In genomic region chr18:76506974-76507764, GRCh38 we compare ENCODE assay signal across 17 cellular contexts. TPM values are rescaled to one million over a fixed set of nuclear protein-coding genes. Genes with fewer than 3 reads are reported as not detected.
A peak's percentile ranks its signal among the peaks of the same experiment; 100 is the strongest.
DNase-seq lines count a peak whose midpoint lies in the region; ATAC-seq, FAIRE-seq and TF ChIP-seq lines count a peak whose summit lies in the region.
"Had no signal": no experiment of that assay in that cellular context is flagged by ENCODE, and none has a peak within 500 bp of the region (broad histone marks: within the 10 kb centered on the region; RNA-seq: fewer than 3 reads in every experiment).

No MANE protein-coding gene starts in this region.

- no peaks in the 10 kb centered on the region for H4K20me1 ChIP-seq in HepG2 (ENCODE audit: insufficient read depth, low read length)
- H4K20me1 ChIP-seq: BLaER1 treated with 17β-estradiol and CSF1 and Interleukin-3, amounts not matched to agents 10 nM and 100 nM had no signal

- no peak overlapping the region for H3K4me3 ChIP-seq in HepG2 (replicated peaks in 1 of 3; ENCODE audit: insufficient read depth in 1 of 3, low read depth in 2 of 3, low read length in 3 of 3)
- H3K4me3 ChIP-seq in right lobe of liver: no peak overlapping the region
- H3K4me3 ChIP-seq in neutrophil (ENCODE audit: low read depth in 1 of 2, low read length in 1 of 2): peak overlapping the region in 1 of 2 experiments; percentile 12
- H3K4me3 ChIP-seq in MG63: no peak overlapping the region
- H3K4me3 ChIP-seq: BLaER1 treated with 17β-estradiol and CSF1 and Interleukin-3, amounts not matched to agents 10 nM and 100 nM; GM12878 had no signal

- no peak for DNase-seq in HepG2 (ENCODE audit: low spot score)
- no peak for DNase-seq in right lobe of liver
- no peak for DNase-seq in endothelial cell (ENCODE audit: low spot score)
- no peak for DNase-seq in NCI-H1417 treated with DMSO at 0.1 percent for 48 hours (lab: John Stamatoyannopoulos, UW)
- no peak for DNase-seq in NCI-H2171 treated with DMSO at 0.1 percent for 48 hours (lab: John Stamatoyannopoulos, UW)
- DNase-seq in MG63: no peak
- DNase-seq: ACHN; CD4-positive, CD25-positive, alpha-beta regulatory T cell; DMS 273 treated with DMSO at 0.1 percent for 48 hours; DMS79; GOT3; H9 had no signal

- H3K9me3 ChIP-seq in HepG2 (ENCODE audit: low read length): no peaks in the 10 kb centered on the region
- no peaks in the 10 kb centered on the region for H3K9me3 ChIP-seq in right lobe of liver
- H3K9me3 ChIP-seq in neutrophil: no peaks in the 10 kb centered on the region
- H3K9me3 ChIP-seq in MG63: no peaks in the 10 kb centered on the region
- H3K9me3 ChIP-seq: BLaER1 treated with 17β-estradiol and CSF1 and Interleukin-3, amounts not matched to agents 10 nM and 100 nM had no signal

- intact Hi-C loops in HepG2 (cut with micrococcal nuclease; ENCODE audit: unreplicated experiment) (no loop called here), right lobe of liver (cut with DNase I) (no loop called here)

- peak; percentile 46; the same call in 2 of the 3 replicates for ATAC-seq in HepG2
- no peak for ATAC-seq in right lobe of liver
- ATAC-seq: GM12878 had no signal

- TF ChIP-seq RAD21 in HepG2 (CRISPR knock-in tag; IDR thresholded peaks at IDR 0.05): no peak

- FAIRE-seq in HepG2 (lab: Jason Lieb, UNC): no peak
- FAIRE-seq: GM12878, GM18507 had no signal

- no peaks in the 10 kb centered on the region for H3K36me3 ChIP-seq in HepG2 (replicated peaks in 1 of 2; ENCODE audit: control insufficient read depth in 1 of 2, insufficient read depth in 2 of 2, low read length in 2 of 2)
- H3K36me3 ChIP-seq in right lobe of liver: no peaks in the 10 kb centered on the region
- H3K36me3 ChIP-seq in neutrophil: no peaks in the 10 kb centered on the region
- no peaks in the 10 kb centered on the region for H3K36me3 ChIP-seq in MG63
- H3K36me3 ChIP-seq: BLaER1 treated with 17β-estradiol and CSF1 and Interleukin-3, amounts not matched to agents 10 nM and 100 nM had no signal

- TF ChIP-seq POLR2A in HepG2 (IDR thresholded peaks at IDR 0.05; ENCODE audit: insufficient read depth in 1 of 2, low read depth in 2 of 2, low read length in 2 of 2) (no peak), right lobe of liver (IDR thresholded peaks at IDR 0.05) (no peak)

- no peak overlapping the region for H3K27ac ChIP-seq in HepG2 (ENCODE audit: extremely low read length, insufficient read depth, low read length)
- H3K27ac ChIP-seq in right lobe of liver: no peak overlapping the region
- peak overlapping the region; percentile 86 for H3K27ac ChIP-seq in neutrophil
- H3K27ac ChIP-seq: BLaER1 treated with 17β-estradiol and CSF1 and Interleukin-3, amounts not matched to agents 10 nM and 100 nM had no signal

- POLR2A ChIA-PET in HepG2 (lab: Yijun Ruan, JAX): no interaction called here

- BruUV-seq in HepG2 (replicated peaks; lab: Mats Ljungman, UMichigan): no TSS peak

- no peak for TF ChIP-seq CTCF in HepG2 (CRISPR knock-in tag; IDR thresholded peaks at IDR 0.05)
- TF ChIP-seq CTCF in right lobe of liver (IDR thresholded peaks at IDR 0.05): no peak
- TF ChIP-seq CTCF in endothelial cell (IDR thresholded peaks at IDR 0.05; ENCODE audit: unreplicated experiment): no peak
- no peak for TF ChIP-seq CTCF in neutrophil (IDR thresholded peaks at IDR 0.05)

- WGBS in HepG2 (ENCODE audit: low lambda C conversion rate): 55% methylated on average over 18 of the region's 21 CpGs
- WGBS in right lobe of liver (ENCODE audit: insufficient coverage, low coverage, low lambda C conversion rate, missing lambda C conversion rate): 89% methylated on average over 14 of the region's 21 CpGs

- H3K27ac Mint-ChIP-seq in endothelial cell (ENCODE audit: unreplicated experiment): no peak overlapping the region
- H3K27ac Mint-ChIP-seq: CD4-positive, CD25-positive, alpha-beta regulatory T cell; H9; IgD-negative memory B cell had no signal

- H3K4me3 Mint-ChIP-seq in endothelial cell (ENCODE audit: unreplicated experiment): peak overlapping the region; percentile 31
- H3K4me3 Mint-ChIP-seq: CD4-positive, CD25-positive, alpha-beta regulatory T cell; H9; IgD-negative memory B cell had no signal

- in situ Hi-C loops in HepG2 (cut with HindIII; ENCODE audit: extremely low pct_ligation_motif_present, low pct_unique_long_range_greater_than_20kb): no loop called here

- H3K4me1 Mint-ChIP-seq in endothelial cell (ENCODE audit: unreplicated experiment): peaks cover 3% of the 10 kb centered on the region
- H3K4me1 Mint-ChIP-seq: CD4-positive, CD25-positive, alpha-beta regulatory T cell; IgD-negative memory B cell had no signal

- no peak overlapping the region for H3K9ac ChIP-seq in HepG2 (ENCODE audit: insufficient read depth, low read depth, low read length)
- H3K9ac ChIP-seq: BLaER1 treated with 17β-estradiol and CSF1 and Interleukin-3, amounts not matched to agents 10 nM and 100 nM had no signal

- H3K79me2 ChIP-seq in HepG2 (ENCODE audit: insufficient read depth, low read length): no peaks in the 10 kb centered on the region

- no peaks in the 10 kb centered on the region for H3K36me3 Mint-ChIP-seq in endothelial cell (ENCODE audit: low read depth, unreplicated experiment)
- H3K36me3 Mint-ChIP-seq: CD4-positive, CD25-positive, alpha-beta regulatory T cell; IgD-negative memory B cell had no signal

- no peak overlapping the region for H3K4me2 ChIP-seq in HepG2 (ENCODE audit: low read depth, low read length)
- H3K4me2 ChIP-seq: BLaER1 treated with 17β-estradiol and CSF1 and Interleukin-3, amounts not matched to agents 10 nM and 100 nM had no signal

- no peaks in the 10 kb centered on the region for H3K9me3 Mint-ChIP-seq in endothelial cell (ENCODE audit: unreplicated experiment)
- H3K9me3 Mint-ChIP-seq: CD4-positive, CD25-positive, alpha-beta regulatory T cell; H9; IgD-negative memory B cell had no signal

- no peaks in the 10 kb centered on the region for H3K27me3 Mint-ChIP-seq in endothelial cell (ENCODE audit: unreplicated experiment)

- no peak overlapping the region for H2AFZ ChIP-seq in HepG2 (ENCODE audit: low read length)

- TF ChIP-seq EP300 in HepG2 (IDR thresholded peaks at IDR 0.05; ENCODE audit: low read depth in 2 of 2, low read length in 2 of 2) (no peak), HepG2 (CRISPR knock-in tag; IDR thresholded peaks at IDR 0.05; ENCODE audit: borderline replicate concordance) (no peak)

- CTCF ChIA-PET in HepG2 (lab: Yijun Ruan, JAX; ENCODE audit: low intra/inter-chr PET ratio, low total read pairs): no interaction called here

- peaks cover 1 to 18% of the 10 kb centered on the region in 2 experiments; a peak in 2 of 5 replicates for H3K27me3 ChIP-seq in HepG2 (ENCODE audit: control insufficient read depth in 1 of 2, insufficient read depth in 2 of 2, low read length in 2 of 2)
- no peaks in the 10 kb centered on the region for H3K27me3 ChIP-seq in right lobe of liver
- H3K27me3 ChIP-seq in neutrophil: no peaks in the 10 kb centered on the region
- H3K27me3 ChIP-seq in MG63: no peaks in the 10 kb centered on the region
- H3K27me3 ChIP-seq: BLaER1 treated with 17β-estradiol and CSF1 and Interleukin-3, amounts not matched to agents 10 nM and 100 nM had no signal

- H3K4me1 ChIP-seq in HepG2 (ENCODE audit: insufficient read depth, low read length): peaks cover 19% of the 10 kb centered on the region
- H3K4me1 ChIP-seq in right lobe of liver: no peaks in the 10 kb centered on the region
- peaks cover 59 to 60% of the 10 kb centered on the region in 2 experiments for H3K4me1 ChIP-seq in neutrophil (ENCODE audit: control insufficient read depth in 1 of 2, insufficient read depth in 1 of 2, low read depth in 1 of 2, low read length in 1 of 2)

TF ChIP-seq in HepG2, 621 proteins besides CTCF, POLR2A, EP300 and RAD21:
- peak; percentile 57 for TF ChIP-seq ZFP36 (IDR thresholded peaks at IDR 0.05; ENCODE audit: borderline replicate concordance, low read depth, low read length, partially characterized antibody)
- TF ChIP-seq ZNF879 (CRISPR knock-in tag; IDR thresholded peaks at IDR 0.05): no peak

RNA-seq across cellular contexts. Expression of gene ZNF516, which starts 12.1 kb away (rescaled TPM):
- total RNA-seq in HepG2 (2016; rRNA removed; fragmentation: Illumina TruSeq; extraction: Trizol) (13.7 and 18.7 TPM in 2 replicates), right lobe of liver (10 to 100 TPM; 10.2 to 16.0 (median 13.7) TPM), endothelial cell (ENCODE audit: unreplicated experiment) (83.2 TPM)
- total RNA-seq in HepG2 (2016; cell fraction: cytosol; rRNA removed; fragmentation: Illumina TruSeq; extraction: Trizol; ENCODE audit: low read depth): 8.6 and 8.9 TPM in 2 replicates
- 12.1 and 14.0 TPM in 2 replicates for total RNA-seq in HepG2 (2016; cell fraction: insoluble cytoplasmic fraction; rRNA removed; fragmentation: Illumina TruSeq; extraction: Trizol)
- 13.3 and 14.6 TPM in 2 replicates for total RNA-seq in HepG2 (2016; cell fraction: membrane; rRNA removed; fragmentation: Illumina TruSeq; extraction: Trizol)
- total RNA-seq in HepG2 (2016; cell fraction: nucleus; rRNA removed; fragmentation: Illumina TruSeq; extraction: Trizol): 22.7 and 24.6 TPM in 2 replicates
- 15.9 and 16.6 TPM in 2 replicates for polyA plus RNA-seq in HepG2 (2011; rRNA removed)
- polyA plus RNA-seq in HepG2 (2011; cell fraction: cytosol; rRNA removed): 7.7 and 8.0 TPM in 2 replicates
- 47.5 and 64.5 TPM in 2 replicates for polyA plus RNA-seq in HepG2 (2011; cell fraction: nucleus; rRNA removed)
- 17.9 and 19.5 TPM in 2 replicates for polyA plus RNA-seq in HepG2 (2012)
- 0.54 and 1.1 TPM in 2 replicates for polyA plus RNA-seq in HepG2 (2016; cell fraction: cytosol; fragmentation: Illumina TruSeq; extraction: Trizol; ENCODE audit: low read depth)
- polyA plus RNA-seq in HepG2 (2016; cell fraction: insoluble cytoplasmic fraction; fragmentation: Illumina TruSeq; extraction: Trizol; ENCODE audit: low read depth): 10.2 and 12.1 TPM in 2 replicates
- 2.0 and 2.4 TPM in 2 replicates for polyA plus RNA-seq in HepG2 (2016; cell fraction: membrane; fragmentation: Illumina TruSeq; extraction: Trizol; ENCODE audit: low read depth)
- 27.0 and 28.2 TPM in 2 replicates for polyA plus RNA-seq in HepG2 (2016; cell fraction: nucleus; fragmentation: Illumina TruSeq; extraction: Trizol; ENCODE audit: insufficient read depth, low read depth)
- polyA minus RNA-seq in HepG2 (2011; rRNA and poly(A)+ RNA removed; ENCODE audit: low replicate concordance): 0.23 and 36.8 TPM in 2 replicates
- polyA minus RNA-seq in HepG2 (2011; cell fraction: cytosol; rRNA and poly(A)+ RNA removed): 18.4 and 18.5 TPM in 2 replicates
- polyA minus RNA-seq in HepG2 (2011; cell fraction: nucleus; rRNA and poly(A)+ RNA removed): 61.5 and 68.2 TPM in 2 replicates
- 1.7 and 2.4 TPM in 2 replicates for total RNA-seq in MG63 (2014; rRNA removed; shearing (Covaris generic); ENCODE audit: low replicate concordance)
